ENCODE assay signal across 1 cellular context in genomic region chr6:79617521-79617941, GRCh38.
TF ChIP-seq lines count a peak whose summit lies in the region.

No MANE protein-coding gene starts in this region.

TF ChIP-seq in HepG2, 621 proteins besides CTCF, POLR2A, EP300 and RAD21 (continues in another document):
- TF ChIP-seq ZNF678 (CRISPR knock-in tag; IDR thresholded peaks at IDR 0.05) (no peak), ZNF883 (CRISPR knock-in tag; IDR thresholded peaks at IDR 0.05; ENCODE audit: not compliant biosample characterization) (no peak), ZFYVE20 (CRISPR knock-in tag; IDR thresholded peaks at IDR 0.05; ENCODE audit: borderline replicate concordance, low read depth) (no peak), KDM4B (CRISPR knock-in tag; IDR thresholded peaks at IDR 0.05) (peak; percentile 19; the same call in 1 of the 2 replicates), ZNF615 (CRISPR knock-in tag; IDR thresholded peaks at IDR 0.05; ENCODE audit: borderline replicate concordance) (no peak), ZNF510 (CRISPR knock-in tag; IDR thresholded peaks at IDR 0.05; ENCODE audit: low read depth) (no peak), ETV5 (CRISPR knock-in tag; IDR thresholded peaks at IDR 0.05; ENCODE audit: borderline replicate concordance) (peak; percentile 20; the same call in 1 of the 2 replicates), E2F1 (CRISPR knock-in tag; IDR thresholded peaks at IDR 0.05) (no peak), CBX1 (IDR thresholded peaks at IDR 0.05; ENCODE audit: low read depth) (no peak), HNRNPL (IDR thresholded peaks at IDR 0.05; ENCODE audit: low read depth, low read length) (no peak), TAF1 (CRISPR knock-in tag; IDR thresholded peaks at IDR 0.05) (no peak), IKZF1 (IDR thresholded peaks at IDR 0.05) (no peak), TCF7L2 (IDR thresholded peaks at IDR 0.05; ENCODE audit: low read depth, low read length) (no peak), SATB2 (CRISPR knock-in tag; IDR thresholded peaks at IDR 0.05) (no peak), ZNF556 (CRISPR knock-in tag; IDR thresholded peaks at IDR 0.05; ENCODE audit: borderline replicate concordance) (no peak), FOXP1 (IDR thresholded peaks at IDR 0.05) (no peak), FOXP1 (CRISPR knock-in tag; IDR thresholded peaks at IDR 0.05) (peak; percentile 85), SKIL (CRISPR knock-in tag; IDR thresholded peaks at IDR 0.05; ENCODE audit: borderline replicate concordance) (peak; percentile 70), RBM39 (IDR thresholded peaks at IDR 0.05; ENCODE audit: low read depth, low read length, poor library complexity, severe bottlenecking) (no peak), RXRB (CRISPR knock-in tag; IDR thresholded peaks at IDR 0.05; ENCODE audit: borderline replicate concordance) (peak; percentile 59; the same call in 1 of the 2 replicates), ZNF777 (CRISPR knock-in tag; IDR thresholded peaks at IDR 0.05) (no peak), HDAC2 (CRISPR knock-in tag; IDR thresholded peaks at IDR 0.05) (0 out of 2 replicates have a peak, but pooled peaks have one; percentile 36), POGZ (CRISPR knock-in tag; IDR thresholded peaks at IDR 0.05) (peak; percentile 79), ZNF251 (CRISPR knock-in tag; IDR thresholded peaks at IDR 0.05) (no peak), PRPF4 (IDR thresholded peaks at IDR 0.05; ENCODE audit: low read depth, low read length, poor library complexity, severe bottlenecking) (no peak), NFYB (CRISPR knock-in tag; IDR thresholded peaks at IDR 0.05) (no peak), CEBPG (CRISPR knock-in tag; IDR thresholded peaks at IDR 0.05) (peak; percentile 67), CHD4 (IDR thresholded peaks at IDR 0.05; ENCODE audit: borderline replicate concordance, low read length) (peak; percentile 41; the same call in 1 of the 2 replicates), SMARCE1 (IDR thresholded peaks at IDR 0.05; ENCODE audit: borderline replicate concordance) (no peak), ZBTB21 (CRISPR knock-in tag; IDR thresholded peaks at IDR 0.05) (no peak), POGK (CRISPR knock-in tag; conservative IDR thresholded peaks at IDR 0.05) (0 out of 2 replicates have a peak, but pooled peaks have one; percentile 52), REST (IDR thresholded peaks at IDR 0.05; ENCODE audit: borderline replicate concordance in 1 of 2, low read depth in 1 of 2, low read length in 2 of 2) (0 out of 4 replicates have a peak, but pooled peaks of 1 of the 2 experiments have one; percentile 19), TAF15 (IDR thresholded peaks at IDR 0.05; ENCODE audit: low read depth, low read length, poor library complexity, severe bottlenecking) (no peak), ZFP90 (CRISPR knock-in tag; IDR thresholded peaks at IDR 0.05; ENCODE audit: borderline replicate concordance) (no peak), MTA3 (CRISPR knock-in tag; IDR thresholded peaks at IDR 0.05) (no peak), ZNF724P (CRISPR knock-in tag; IDR thresholded peaks at IDR 0.05; ENCODE audit: borderline replicate concordance) (no peak), FOXO4 (CRISPR knock-in tag; conservative IDR thresholded peaks at IDR 0.05) (no peak), ZNF337 (CRISPR knock-in tag; IDR thresholded peaks at IDR 0.05; ENCODE audit: borderline replicate concordance, low read depth) (no peak), CENPX (CRISPR knock-in tag; IDR thresholded peaks at IDR 0.05) (no peak)
- TF ChIP-seq, protein P1, sequence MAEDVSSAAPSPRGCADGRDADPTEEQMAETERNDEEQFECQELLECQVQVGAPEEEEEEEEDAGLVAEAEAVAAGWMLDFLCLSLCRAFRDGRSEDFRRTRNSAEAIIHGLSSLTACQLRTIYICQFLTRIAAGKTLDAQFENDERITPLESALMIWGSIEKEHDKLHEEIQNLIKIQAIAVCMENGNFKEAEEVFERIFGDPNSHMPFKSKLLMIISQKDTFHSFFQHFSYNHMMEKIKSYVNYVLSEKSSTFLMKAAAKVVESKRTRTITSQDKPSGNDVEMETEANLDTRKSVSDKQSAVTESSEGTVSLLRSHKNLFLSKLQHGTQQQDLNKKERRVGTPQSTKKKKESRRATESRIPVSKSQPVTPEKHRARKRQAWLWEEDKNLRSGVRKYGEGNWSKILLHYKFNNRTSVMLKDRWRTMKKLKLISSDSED (CRISPR knock-in tag; IDR thresholded peaks at IDR 0.05), result no peak
- TF ChIP-seq, protein P2, sequence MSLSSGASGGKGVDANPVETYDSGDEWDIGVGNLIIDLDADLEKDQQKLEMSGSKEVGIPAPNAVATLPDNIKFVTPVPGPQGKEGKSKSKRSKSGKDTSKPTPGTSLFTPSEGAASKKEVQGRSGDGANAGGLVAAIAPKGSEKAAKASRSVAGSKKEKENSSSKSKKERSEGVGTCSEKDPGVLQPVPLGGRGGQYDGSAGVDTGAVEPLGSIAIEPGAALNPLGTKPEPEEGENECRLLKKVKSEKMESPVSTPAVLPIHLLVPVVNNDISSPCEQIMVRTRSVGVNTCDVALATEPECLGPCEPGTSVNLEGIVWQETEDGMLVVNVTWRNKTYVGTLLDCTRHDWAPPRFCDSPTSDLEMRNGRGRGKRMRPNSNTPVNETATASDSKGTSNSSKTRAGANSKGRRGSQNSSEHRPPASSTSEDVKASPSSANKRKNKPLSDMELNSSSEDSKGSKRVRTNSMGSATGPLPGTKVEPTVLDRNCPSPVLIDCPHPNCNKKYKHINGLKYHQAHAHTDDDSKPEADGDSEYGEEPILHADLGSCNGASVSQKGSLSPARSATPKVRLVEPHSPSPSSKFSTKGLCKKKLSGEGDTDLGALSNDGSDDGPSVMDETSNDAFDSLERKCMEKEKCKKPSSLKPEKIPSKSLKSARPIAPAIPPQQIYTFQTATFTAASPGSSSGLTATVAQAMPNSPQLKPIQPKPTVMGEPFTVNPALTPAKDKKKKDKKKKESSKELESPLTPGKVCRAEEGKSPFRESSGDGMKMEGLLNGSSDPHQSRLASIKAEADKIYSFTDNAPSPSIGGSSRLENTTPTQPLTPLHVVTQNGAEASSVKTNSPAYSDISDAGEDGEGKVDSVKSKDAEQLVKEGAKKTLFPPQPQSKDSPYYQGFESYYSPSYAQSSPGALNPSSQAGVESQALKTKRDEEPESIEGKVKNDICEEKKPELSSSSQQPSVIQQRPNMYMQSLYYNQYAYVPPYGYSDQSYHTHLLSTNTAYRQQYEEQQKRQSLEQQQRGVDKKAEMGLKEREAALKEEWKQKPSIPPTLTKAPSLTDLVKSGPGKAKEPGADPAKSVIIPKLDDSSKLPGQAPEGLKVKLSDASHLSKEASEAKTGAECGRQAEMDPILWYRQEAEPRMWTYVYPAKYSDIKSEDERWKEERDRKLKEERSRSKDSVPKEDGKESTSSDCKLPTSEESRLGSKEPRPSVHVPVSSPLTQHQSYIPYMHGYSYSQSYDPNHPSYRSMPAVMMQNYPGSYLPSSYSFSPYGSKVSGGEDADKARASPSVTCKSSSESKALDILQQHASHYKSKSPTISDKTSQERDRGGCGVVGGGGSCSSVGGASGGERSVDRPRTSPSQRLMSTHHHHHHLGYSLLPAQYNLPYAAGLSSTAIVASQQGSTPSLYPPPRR (CRISPR knock-in tag; IDR thresholded peaks at IDR 0.05; ENCODE audit: borderline replicate concordance), result peak; percentile 74; the same call in 1 of the 2 replicates
- TF ChIP-seq, protein P3, sequence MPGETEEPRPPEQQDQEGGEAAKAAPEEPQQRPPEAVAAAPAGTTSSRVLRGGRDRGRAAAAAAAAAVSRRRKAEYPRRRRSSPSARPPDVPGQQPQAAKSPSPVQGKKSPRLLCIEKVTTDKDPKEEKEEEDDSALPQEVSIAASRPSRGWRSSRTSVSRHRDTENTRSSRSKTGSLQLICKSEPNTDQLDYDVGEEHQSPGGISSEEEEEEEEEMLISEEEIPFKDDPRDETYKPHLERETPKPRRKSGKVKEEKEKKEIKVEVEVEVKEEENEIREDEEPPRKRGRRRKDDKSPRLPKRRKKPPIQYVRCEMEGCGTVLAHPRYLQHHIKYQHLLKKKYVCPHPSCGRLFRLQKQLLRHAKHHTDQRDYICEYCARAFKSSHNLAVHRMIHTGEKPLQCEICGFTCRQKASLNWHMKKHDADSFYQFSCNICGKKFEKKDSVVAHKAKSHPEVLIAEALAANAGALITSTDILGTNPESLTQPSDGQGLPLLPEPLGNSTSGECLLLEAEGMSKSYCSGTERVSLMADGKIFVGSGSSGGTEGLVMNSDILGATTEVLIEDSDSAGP (CRISPR knock-in tag; IDR thresholded peaks at IDR 0.05; ENCODE audit: borderline replicate concordance), result no peak
- TF ChIP-seq, protein P4, sequence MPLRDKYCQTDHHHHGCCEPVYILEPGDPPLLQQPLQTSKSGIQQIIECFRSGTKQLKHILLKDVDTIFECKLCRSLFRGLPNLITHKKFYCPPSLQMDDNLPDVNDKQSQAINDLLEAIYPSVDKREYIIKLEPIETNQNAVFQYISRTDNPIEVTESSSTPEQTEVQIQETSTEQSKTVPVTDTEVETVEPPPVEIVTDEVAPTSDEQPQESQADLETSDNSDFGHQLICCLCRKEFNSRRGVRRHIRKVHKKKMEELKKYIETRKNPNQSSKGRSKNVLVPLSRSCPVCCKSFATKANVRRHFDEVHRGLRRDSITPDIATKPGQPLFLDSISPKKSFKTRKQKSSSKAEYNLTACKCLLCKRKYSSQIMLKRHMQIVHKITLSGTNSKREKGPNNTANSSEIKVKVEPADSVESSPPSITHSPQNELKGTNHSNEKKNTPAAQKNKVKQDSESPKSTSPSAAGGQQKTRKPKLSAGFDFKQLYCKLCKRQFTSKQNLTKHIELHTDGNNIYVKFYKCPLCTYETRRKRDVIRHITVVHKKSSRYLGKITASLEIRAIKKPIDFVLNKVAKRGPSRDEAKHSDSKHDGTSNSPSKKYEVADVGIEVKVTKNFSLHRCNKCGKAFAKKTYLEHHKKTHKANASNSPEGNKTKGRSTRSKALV (CRISPR knock-in tag; IDR thresholded peaks at IDR 0.05), result no peak
